Comparison of ENCODE assay signal across 26 cellular contexts in genomic region chr15:63287109-63287508, GRCh38. TPM values are rescaled to one million over a fixed set of nuclear protein-coding genes. Genes with fewer than 3 reads are reported as not detected.
DNase-seq lines count a peak whose midpoint lies in the region; ATAC-seq and TF ChIP-seq lines count a peak whose summit lies in the region.
"Had no signal": no experiment of that assay in that cellular context is flagged by ENCODE, and none has a peak within 500 bp of the region (broad histone marks: within the 10 kb centered on the region; RNA-seq: fewer than 3 reads in every experiment).

No MANE protein-coding gene starts in this region.

- H3K27ac ChIP-seq in brain microvascular endothelial cell (peak overlapping the region; percentile 15), esophagus squamous epithelium (no peak overlapping the region), upper lobe of right lung (no peak overlapping the region)
- H3K27ac ChIP-seq: C4-2B, lower lobe of right lung, ovary, right lobe of liver, suprapubic skin, vagina, VCaP had no signal

- in situ Hi-C loops in brain microvascular endothelial cell (cut with HindIII; ENCODE audit: low pct_ligation_motif_present, low sequenced_read_pairs): no loop called here

- WGBS in esophagus squamous epithelium, 2 donors: 77% methylated on average over 2 of the region's 2 CpGs

- H3K27me3 ChIP-seq in brain microvascular endothelial cell (replicated peaks) (no peaks in the 10 kb centered on the region), esophagus squamous epithelium (no peaks in the 10 kb centered on the region), upper lobe of right lung (no peaks in the 10 kb centered on the region)
- H3K27me3 ChIP-seq: MG63, ovary, right lobe of liver, suprapubic skin, vagina had no signal

- no peak for DNase-seq in activated T-cell treated with anti-CD3 and anti-CD28 coated beads, Interleukin-2, amount 50 U/mL, for 24 hours
- no peak for DNase-seq in activated T-cell treated with anti-CD3 and anti-CD28 coated beads, Interleukin-2, amount 50 U/mL, for 4 hours
- DNase-seq in brain microvascular endothelial cell (no peak), kidney tubule cell (ENCODE audit: low spot score) (peak; percentile 33), esophagus squamous epithelium (lab: John Stamatoyannopoulos, UW) (no peak), T-helper 2 cell (no peak), upper lobe of right lung (no peak)
- DNase-seq: ACHN; activated CD8-positive, alpha-beta memory T cell treated with anti-CD3 and anti-CD28 coated beads, Interleukin-2, amount 50 U/mL, for 48 hours; activated gamma-delta T cell treated with Interleukin-2 at 50 U/mL for 16 hours; aorta; effector memory CD4-positive, alpha-beta T cell; GF-D8; lower lobe of right lung; MG63; NCI-H1436 treated with DMSO at 0.1 percent for 48 hours; NCI-H748 treated with DMSO at 0.1 percent for 48 hours; ovary; PC-3; right lobe of liver; SHP77 had no signal

- H3K4me3 ChIP-seq in brain microvascular endothelial cell (ENCODE audit: low read depth, low read length) (no peak overlapping the region), esophagus squamous epithelium (no peak overlapping the region), upper lobe of right lung (no peak overlapping the region)
- H3K4me3 ChIP-seq: lower lobe of right lung, MG63, ovary, right lobe of liver, suprapubic skin, vagina had no signal

- H3K4me1 Mint-ChIP-seq in activated T-cell treated with anti-CD3 and anti-CD28 coated beads, Interleukin-2, amount 50 U/mL, for 24 hours (ENCODE audit: low read depth): peaks cover 15% of the 10 kb centered on the region
- peaks cover 10% of the 10 kb centered on the region for H3K4me1 Mint-ChIP-seq in activated T-cell treated with anti-CD3 and anti-CD28 coated beads, Interleukin-2, amount 50 U/mL, for 4 hours (ENCODE audit: low read depth)

- H3K9me3 ChIP-seq in esophagus squamous epithelium: no peaks in the 10 kb centered on the region
- no peaks in the 10 kb centered on the region for H3K9me3 ChIP-seq in upper lobe of right lung
- H3K9me3 ChIP-seq: lower lobe of right lung, MG63, ovary, right lobe of liver, suprapubic skin, vagina had no signal

- H3K4me3 Mint-ChIP-seq in activated T-cell treated with anti-CD3 and anti-CD28 coated beads, Interleukin-2, amount 50 U/mL, for 24 hours: no peak overlapping the region
- no peak overlapping the region for H3K4me3 Mint-ChIP-seq in activated T-cell treated with anti-CD3 and anti-CD28 coated beads, Interleukin-2, amount 50 U/mL, for 4 hours

- TF ChIP-seq CTCF in brain microvascular endothelial cell (IDR thresholded peaks at IDR 0.05; ENCODE audit: low read depth, low read length, missing control alignments) (no peak), esophagus squamous epithelium (IDR thresholded peaks at IDR 0.05) (no peak), upper lobe of right lung (IDR thresholded peaks at IDR 0.05) (no peak)

- H3K36me3 ChIP-seq in brain microvascular endothelial cell (replicated peaks) (peaks cover 9% of the 10 kb centered on the region), esophagus squamous epithelium (peaks cover 0 to 24% (median 4%) of the 10 kb centered on the region in 3 donors), upper lobe of right lung (peaks cover 42% of the 10 kb centered on the region)
- H3K36me3 ChIP-seq: MG63, ovary, right lobe of liver, vagina had no signal

- ATAC-seq in activated T-cell treated with anti-CD3 and anti-CD28 coated beads, Interleukin-2, amount 50 U/mL, for 4 hours: no peak
- ATAC-seq in GM18873 (IDR thresholded peaks at IDR 0.05; ENCODE audit: low FRiP score, unreplicated experiment) (no peak), upper lobe of right lung (no peak)
- ATAC-seq: lower lobe of right lung, PC-3, right lobe of liver had no signal

- intact Hi-C loops in esophagus squamous epithelium (cut with DNase I): no loop called here
- intact Hi-C loops in upper lobe of right lung (cut with DNase I): loop anchor here (5.0 kb wide), 1 partner anchor 115 kb away; no protein-coding TSS in a partner anchor

- no peaks in the 10 kb centered on the region for H3K27me3 Mint-ChIP-seq in activated T-cell treated with anti-CD3 and anti-CD28 coated beads, Interleukin-2, amount 50 U/mL, for 24 hours
- H3K27me3 Mint-ChIP-seq in activated T-cell treated with anti-CD3 and anti-CD28 coated beads, Interleukin-2, amount 50 U/mL, for 4 hours (ENCODE audit: low read depth): no peaks in the 10 kb centered on the region

- H3K9me3 Mint-ChIP-seq in activated T-cell treated with anti-CD3 and anti-CD28 coated beads, Interleukin-2, amount 50 U/mL, for 24 hours: no peaks in the 10 kb centered on the region
- no peaks in the 10 kb centered on the region for H3K9me3 Mint-ChIP-seq in activated T-cell treated with anti-CD3 and anti-CD28 coated beads, Interleukin-2, amount 50 U/mL, for 4 hours

- no peak for TF ChIP-seq POLR2A in esophagus squamous epithelium (IDR thresholded peaks at IDR 0.05)

- peaks cover 3% of the 10 kb centered on the region for H3K36me3 Mint-ChIP-seq in activated T-cell treated with anti-CD3 and anti-CD28 coated beads, Interleukin-2, amount 50 U/mL, for 24 hours (ENCODE audit: low read depth)
- H3K36me3 Mint-ChIP-seq in activated T-cell treated with anti-CD3 and anti-CD28 coated beads, Interleukin-2, amount 50 U/mL, for 4 hours (ENCODE audit: insufficient read depth): peaks cover 10% of the 10 kb centered on the region

- H3K27ac Mint-ChIP-seq in activated T-cell treated with anti-CD3 and anti-CD28 coated beads, Interleukin-2, amount 50 U/mL, for 24 hours: peak overlapping the region; percentile 4

- H3K4me1 ChIP-seq in esophagus squamous epithelium (peaks cover 0 to 15% (median 0%) of the 10 kb centered on the region in 3 donors), upper lobe of right lung (peaks cover 19% of the 10 kb centered on the region)
- H3K4me1 ChIP-seq: right lobe of liver had no signal

RNA-seq across cellular contexts. Expression of gene APH1B, which starts 9.7 kb away (rescaled TPM):
- total RNA-seq in activated T-cell treated with anti-CD3 and anti-CD28 coated beads, Interleukin-2, amount 50 U/mL, for 4 hours: 1 to 10 TPM; 1.9 to 4.2 (median 3.7) TPM
- total RNA-seq in esophagus squamous epithelium: 1 to 10 TPM in 3 of 4 donors, under 1 TPM in 1; 0.53 to 7.8 (median 3.3) TPM
- 20.0 TPM for total RNA-seq in upper lobe of right lung
